1 cellular context compared by ENCODE assay signal in the genomic region with DNA sequence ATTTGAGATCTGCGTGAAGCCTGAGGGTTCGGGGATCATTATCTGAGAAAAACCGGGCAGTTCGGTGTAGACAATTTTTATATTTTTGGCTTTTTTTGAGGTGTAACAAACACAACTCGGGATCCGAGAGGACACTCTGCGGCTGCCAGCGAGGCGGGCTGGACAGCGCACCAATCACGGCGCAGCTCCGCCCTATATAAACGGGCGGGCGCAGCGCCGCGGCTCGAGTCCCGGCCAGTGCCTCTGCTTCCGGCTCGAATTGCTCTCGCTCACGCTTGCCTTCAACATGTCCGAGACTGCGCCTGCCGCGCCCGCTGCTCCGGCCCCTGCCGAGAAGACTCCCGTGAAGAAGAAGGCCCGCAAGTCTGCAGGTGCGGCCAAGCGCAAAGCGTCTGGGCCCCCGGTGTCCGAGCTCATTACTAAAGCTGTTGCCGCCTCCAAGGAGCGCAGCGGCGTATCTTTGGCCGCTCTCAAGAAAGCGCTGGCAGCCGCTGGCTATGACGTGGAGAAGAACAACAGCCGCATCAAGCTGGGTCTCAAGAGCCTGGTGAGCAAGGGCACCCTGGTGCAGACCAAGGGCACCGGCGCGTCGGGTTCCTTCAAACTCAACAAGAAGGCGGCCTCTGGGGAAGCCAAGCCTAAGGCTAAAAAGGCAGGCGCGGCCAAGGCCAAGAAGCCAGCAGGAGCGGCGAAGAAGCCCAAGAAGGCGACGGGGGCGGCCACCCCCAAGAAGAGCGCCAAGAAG.
TF ChIP-seq lines count a peak whose summit lies in the region.

No MANE protein-coding gene starts in this region.

TF ChIP-seq in K562, 482 proteins besides CTCF, POLR2A, EP300 and RAD21 (continued from another document and continues in another):
- TF ChIP-seq HNRNPH1 (optimal IDR thresholded peaks at IDR 0.05; ENCODE audit: low read depth, low read length) (no peak), ZFP36 (IDR thresholded peaks at IDR 0.05; ENCODE audit: low read depth, low read length, partially characterized antibody) (peak; percentile 54), HNRNPUL1 (IDR thresholded peaks at IDR 0.05; ENCODE audit: low read length) (no peak), RHOXF2B (CRISPR knock-in tag; conservative IDR thresholded peaks at IDR 0.05) (no peak; the same call in 1 of the 2 replicates), MXI1 (IDR thresholded peaks at IDR 0.05; ENCODE audit: low read depth, low read length) (no peak), TEAD4 (IDR thresholded peaks at IDR 0.05; ENCODE audit: low read length) (peak; percentile 78), TEAD4 (CRISPR knock-in tag; IDR thresholded peaks at IDR 0.05; ENCODE audit: borderline replicate concordance) (peak; percentile 54; the same call in 1 of the 2 replicates), GMEB1 (CRISPR knock-in tag; IDR thresholded peaks at IDR 0.05) (no peak), POLR2AphosphoS2 (IDR thresholded peaks at IDR 0.05; ENCODE audit: low read length) (peak; percentile 99), MBD2 (IDR thresholded peaks at IDR 0.05; ENCODE audit: borderline replicate concordance, low read depth) (peak; percentile 97), HNRNPLL (IDR thresholded peaks at IDR 0.05; ENCODE audit: low read depth, low read length, poor library complexity, severe bottlenecking) (peak; percentile 89), FOXA3 (CRISPR knock-in tag; conservative IDR thresholded peaks at IDR 0.05 in 1 of 2, IDR thresholded peaks at IDR 0.05 in 1 of 2) (peak in 1 of 2 experiments; percentile 87; a peak in 2 of 4 replicates), NKRF (IDR thresholded peaks at IDR 0.05; ENCODE audit: borderline replicate concordance) (peak; percentile 70), RBBP5 (IDR thresholded peaks at IDR 0.05; ENCODE audit: borderline replicate concordance, insufficient read depth, low read length, poor library complexity, severe bottlenecking) (peak; percentile 79), CGGBP1 (CRISPR knock-in tag; IDR thresholded peaks at IDR 0.05) (peak; percentile 80; the same call in 1 of the 2 replicates), RB1 (IDR thresholded peaks at IDR 0.05; ENCODE audit: low read depth) (peak; percentile 96), MAFF (IDR thresholded peaks at IDR 0.05; ENCODE audit: low read length) (no peak), TEAD1 (CRISPR knock-in tag; IDR thresholded peaks at IDR 0.05) (peak; percentile 75 to 92), FOXJ3 (CRISPR knock-in tag; IDR thresholded peaks at IDR 0.05) (no peak), MITF (IDR thresholded peaks at IDR 0.05) (no peak), MCM2 (IDR thresholded peaks at IDR 0.05; ENCODE audit: low read depth) (no peak), ZNF354B (CRISPR knock-in tag; IDR thresholded peaks at IDR 0.05) (no peak), MAX (CRISPR knock-in tag; IDR thresholded peaks at IDR 0.05) (peak; percentile 73), KLF6 (CRISPR knock-in tag; IDR thresholded peaks at IDR 0.05; ENCODE audit: borderline replicate concordance) (no peak), HSF4 (CRISPR knock-in tag; IDR thresholded peaks at IDR 0.05; ENCODE audit: borderline replicate concordance) (no peak), RUNX1 (IDR thresholded peaks at IDR 0.05; ENCODE audit: low read depth) (peak; percentile 39; the same call in 1 of the 2 replicates), TBL1XR1 (IDR thresholded peaks at IDR 0.05; ENCODE audit: low read length in 2 of 2) (peak; percentile 6 to 19; a peak in 1 of 4 replicates), STAT5B (CRISPR knock-in tag; IDR thresholded peaks at IDR 0.05) (no peak), SIN3B (IDR thresholded peaks at IDR 0.05; ENCODE audit: low read depth) (peak; percentile 17; the same call in 1 of the 2 replicates), IRF2 (CRISPR knock-in tag; IDR thresholded peaks at IDR 0.05) (no peak; the same call in 1 of the 2 replicates), LEF1 (IDR thresholded peaks at IDR 0.05) (no peak), HIVEP1 (CRISPR knock-in tag; IDR thresholded peaks at IDR 0.05) (no peak), ZKSCAN3 (CRISPR knock-in tag; IDR thresholded peaks at IDR 0.05) (no peak), PCBP1 (IDR thresholded peaks at IDR 0.05; ENCODE audit: low read depth, low read length, poor library complexity, severe bottlenecking) (peak; percentile 96), ZNF239 (CRISPR knock-in tag; IDR thresholded peaks at IDR 0.05) (no peak), POLR3A (IDR thresholded peaks at IDR 0.05; ENCODE audit: borderline replicate concordance, extremely low read depth, insufficient read depth, insufficient read length) (no peak), ZNF253 (CRISPR knock-in tag; conservative IDR thresholded peaks at IDR 0.05) (no peak), PML (IDR thresholded peaks at IDR 0.05; ENCODE audit: low read length) (peak; percentile 98), YY1 (IDR thresholded peaks at IDR 0.05; ENCODE audit: borderline replicate concordance in 1 of 3, control insufficient read depth in 1 of 3, extremely low read depth in 1 of 3, insufficient read depth in 3 of 3, insufficient read length in 1 of 3, insufficient replicate concordance in 2 of 3, low read depth in 1 of 3, low read length in 2 of 3) (peak; percentile 35 to 88 (median 82)), PHB (CRISPR knock-in tag; IDR thresholded peaks at IDR 0.05) (peak; percentile 10; the same call in 1 of the 2 replicates), ARID1B (IDR thresholded peaks at IDR 0.05) (no peak), ASH1L (IDR thresholded peaks at IDR 0.05; ENCODE audit: borderline replicate concordance, low read depth, partially characterized antibody) (no peak), TBP (optimal IDR thresholded peaks at IDR 0.05; ENCODE audit: low read depth, low read length) (no peak), FUS (optimal IDR thresholded peaks at IDR 0.05; ENCODE audit: low read depth, low read length) (no peak), ESRRA (IDR thresholded peaks at IDR 0.05; ENCODE audit: borderline replicate concordance, low read depth) (no peak; the same call in 1 of the 2 replicates), FOXA1 (IDR thresholded peaks at IDR 0.05; ENCODE audit: borderline replicate concordance) (no peak), C11orf30 (IDR thresholded peaks at IDR 0.05; ENCODE audit: low read depth) (no peak), MCM3 (IDR thresholded peaks at IDR 0.05) (no peak)
- TF ChIP-seq, protein P1, sequence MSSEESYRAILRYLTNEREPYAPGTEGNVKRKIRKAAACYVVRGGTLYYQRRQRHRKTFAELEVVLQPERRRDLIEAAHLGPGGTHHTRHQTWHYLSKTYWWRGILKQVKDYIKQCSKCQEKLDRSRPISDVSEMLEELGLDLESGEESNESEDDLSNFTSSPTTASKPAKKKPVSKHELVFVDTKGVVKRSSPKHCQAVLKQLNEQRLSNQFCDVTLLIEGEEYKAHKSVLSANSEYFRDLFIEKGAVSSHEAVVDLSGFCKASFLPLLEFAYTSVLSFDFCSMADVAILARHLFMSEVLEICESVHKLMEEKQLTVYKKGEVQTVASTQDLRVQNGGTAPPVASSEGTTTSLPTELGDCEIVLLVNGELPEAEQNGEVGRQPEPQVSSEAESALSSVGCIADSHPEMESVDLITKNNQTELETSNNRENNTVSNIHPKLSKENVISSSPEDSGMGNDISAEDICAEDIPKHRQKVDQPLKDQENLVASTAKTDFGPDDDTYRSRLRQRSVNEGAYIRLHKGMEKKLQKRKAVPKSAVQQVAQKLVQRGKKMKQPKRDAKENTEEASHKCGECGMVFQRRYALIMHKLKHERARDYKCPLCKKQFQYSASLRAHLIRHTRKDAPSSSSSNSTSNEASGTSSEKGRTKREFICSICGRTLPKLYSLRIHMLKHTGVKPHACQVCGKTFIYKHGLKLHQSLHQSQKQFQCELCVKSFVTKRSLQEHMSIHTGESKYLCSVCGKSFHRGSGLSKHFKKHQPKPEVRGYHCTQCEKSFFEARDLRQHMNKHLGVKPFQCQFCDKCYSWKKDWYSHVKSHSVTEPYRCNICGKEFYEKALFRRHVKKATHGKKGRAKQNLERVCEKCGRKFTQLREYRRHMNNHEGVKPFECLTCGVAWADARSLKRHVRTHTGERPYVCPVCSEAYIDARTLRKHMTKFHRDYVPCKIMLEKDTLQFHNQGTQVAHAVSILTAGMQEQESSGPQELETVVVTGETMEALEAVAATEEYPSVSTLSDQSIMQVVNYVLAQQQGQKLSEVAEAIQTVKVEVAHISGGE (CRISPR knock-in tag; IDR thresholded peaks at IDR 0.05): peak in 1 of 3 experiments; percentile 73; a peak in 1 of 6 replicates
- TF ChIP-seq, protein P2, sequence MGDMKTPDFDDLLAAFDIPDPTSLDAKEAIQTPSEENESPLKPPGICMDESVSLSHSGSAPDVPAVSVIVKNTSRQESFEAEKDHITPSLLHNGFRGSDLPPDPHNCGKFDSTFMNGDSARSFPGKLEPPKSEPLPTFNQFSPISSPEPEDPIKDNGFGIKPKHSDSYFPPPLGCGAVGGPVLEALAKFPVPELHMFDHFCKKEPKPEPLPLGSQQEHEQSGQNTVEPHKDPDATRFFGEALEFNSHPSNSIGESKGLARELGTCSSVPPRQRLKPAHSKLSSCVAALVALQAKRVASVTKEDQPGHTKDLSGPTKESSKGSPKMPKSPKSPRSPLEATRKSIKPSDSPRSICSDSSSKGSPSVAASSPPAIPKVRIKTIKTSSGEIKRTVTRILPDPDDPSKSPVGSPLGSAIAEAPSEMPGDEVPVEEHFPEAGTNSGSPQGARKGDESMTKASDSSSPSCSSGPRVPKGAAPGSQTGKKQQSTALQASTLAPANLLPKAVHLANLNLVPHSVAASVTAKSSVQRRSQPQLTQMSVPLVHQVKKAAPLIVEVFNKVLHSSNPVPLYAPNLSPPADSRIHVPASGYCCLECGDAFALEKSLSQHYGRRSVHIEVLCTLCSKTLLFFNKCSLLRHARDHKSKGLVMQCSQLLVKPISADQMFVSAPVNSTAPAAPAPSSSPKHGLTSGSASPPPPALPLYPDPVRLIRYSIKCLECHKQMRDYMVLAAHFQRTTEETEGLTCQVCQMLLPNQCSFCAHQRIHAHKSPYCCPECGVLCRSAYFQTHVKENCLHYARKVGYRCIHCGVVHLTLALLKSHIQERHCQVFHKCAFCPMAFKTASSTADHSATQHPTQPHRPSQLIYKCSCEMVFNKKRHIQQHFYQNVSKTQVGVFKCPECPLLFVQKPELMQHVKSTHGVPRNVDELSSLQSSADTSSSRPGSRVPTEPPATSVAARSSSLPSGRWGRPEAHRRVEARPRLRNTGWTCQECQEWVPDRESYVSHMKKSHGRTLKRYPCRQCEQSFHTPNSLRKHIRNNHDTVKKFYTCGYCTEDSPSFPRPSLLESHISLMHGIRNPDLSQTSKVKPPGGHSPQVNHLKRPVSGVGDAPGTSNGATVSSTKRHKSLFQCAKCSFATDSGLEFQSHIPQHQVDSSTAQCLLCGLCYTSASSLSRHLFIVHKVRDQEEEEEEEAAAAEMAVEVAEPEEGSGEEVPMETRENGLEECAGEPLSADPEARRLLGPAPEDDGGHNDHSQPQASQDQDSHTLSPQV (IDR thresholded peaks at IDR 0.05): peak; percentile 46; the same call in 1 of the 2 replicates
- TF ChIP-seq, protein P3, sequence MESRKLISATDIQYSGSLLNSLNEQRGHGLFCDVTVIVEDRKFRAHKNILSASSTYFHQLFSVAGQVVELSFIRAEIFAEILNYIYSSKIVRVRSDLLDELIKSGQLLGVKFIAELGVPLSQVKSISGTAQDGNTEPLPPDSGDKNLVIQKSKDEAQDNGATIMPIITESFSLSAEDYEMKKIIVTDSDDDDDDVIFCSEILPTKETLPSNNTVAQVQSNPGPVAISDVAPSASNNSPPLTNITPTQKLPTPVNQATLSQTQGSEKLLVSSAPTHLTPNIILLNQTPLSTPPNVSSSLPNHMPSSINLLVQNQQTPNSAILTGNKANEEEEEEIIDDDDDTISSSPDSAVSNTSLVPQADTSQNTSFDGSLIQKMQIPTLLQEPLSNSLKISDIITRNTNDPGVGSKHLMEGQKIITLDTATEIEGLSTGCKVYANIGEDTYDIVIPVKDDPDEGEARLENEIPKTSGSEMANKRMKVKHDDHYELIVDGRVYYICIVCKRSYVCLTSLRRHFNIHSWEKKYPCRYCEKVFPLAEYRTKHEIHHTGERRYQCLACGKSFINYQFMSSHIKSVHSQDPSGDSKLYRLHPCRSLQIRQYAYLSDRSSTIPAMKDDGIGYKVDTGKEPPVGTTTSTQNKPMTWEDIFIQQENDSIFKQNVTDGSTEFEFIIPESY (CRISPR knock-in tag; IDR thresholded peaks at IDR 0.05): peak; percentile 32; the same call in 1 of the 2 replicates
